15 cellular contexts compared by ENCODE assay signal in the genomic region with DNA sequence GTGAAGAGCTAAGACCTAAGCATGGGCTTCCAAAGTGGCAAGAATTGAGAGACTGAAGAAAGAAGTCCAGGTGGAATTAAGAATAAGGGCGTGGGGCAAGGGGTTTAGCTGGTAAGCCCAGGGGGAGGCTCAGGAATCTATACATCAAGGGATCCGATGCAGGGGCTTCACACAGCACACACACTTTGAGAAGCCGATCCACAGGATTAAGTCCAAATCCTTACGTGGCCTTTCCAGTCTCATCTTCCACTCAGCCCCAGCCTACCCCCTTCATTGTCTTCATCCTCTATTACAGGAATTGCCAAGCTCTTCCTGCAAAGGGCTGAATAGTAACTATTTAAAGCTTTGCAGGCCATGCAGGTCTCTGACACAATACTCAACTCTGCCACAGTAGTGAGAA.
"Had no signal": no experiment of that assay in that cellular context is flagged by ENCODE, and none has a peak within 500 bp of the region (broad histone marks: within the 10 kb centered on the region; RNA-seq: fewer than 3 reads in every experiment).

No MANE protein-coding gene starts in this region.

- H3K27ac ChIP-seq: cardiac muscle cell, colonic mucosa, pancreas, SJSA1 had no signal

- H3K4me1 ChIP-seq: colonic mucosa had no signal

- H3K27me3 Mint-ChIP-seq: activated CD4-positive, alpha-beta memory T cell treated with anti-CD3 and anti-CD28 coated beads, Interleukin-2, amount 10 ng/mL, durations not matched to agents 7 days and 5 days had no signal

- DNase-seq: activated CD4-positive, alpha-beta memory T cell treated with anti-CD3 and anti-CD28 coated beads, Interleukin-2, amount 10 ng/mL, durations not matched to agents 7 days and 5 days; activated CD8-positive, alpha-beta memory T cell treated with anti-CD3 and anti-CD28 coated beads, Interleukin-2, amount 50 U/mL, for 4 hours; activated naive CD4-positive, alpha-beta T cell; colonic mucosa; effector CD4-positive, alpha-beta T cell; hypothalamus; mesendoderm; pancreas; SW 1271; transverse colon had no signal

- H3K27me3 ChIP-seq: cardiac muscle cell, colonic mucosa, pancreas, SJSA1, transverse colon had no signal

- ATAC-seq: pancreas had no signal

- H3K4me3 ChIP-seq: cardiac muscle cell, colonic mucosa, pancreas, SJSA1, skin epidermis, transverse colon had no signal

- H3K27ac Mint-ChIP-seq: activated CD4-positive, alpha-beta memory T cell treated with anti-CD3 and anti-CD28 coated beads, Interleukin-2, amount 10 ng/mL, durations not matched to agents 7 days and 5 days; T-helper 2 cell treated with Interferon-gamma antibody and Interleukin-4, amounts not matched to agents 5 μg/mL and 100 μg/mL, for 36 hours had no signal

- H3K9me3 ChIP-seq: colonic mucosa, pancreas, SJSA1, transverse colon had no signal

- H3K4me3 Mint-ChIP-seq: activated CD4-positive, alpha-beta memory T cell treated with anti-CD3 and anti-CD28 coated beads, Interleukin-2, amount 10 ng/mL, durations not matched to agents 7 days and 5 days; neural crest cell; T-helper 2 cell treated with Interferon-gamma antibody and Interleukin-4, amounts not matched to agents 5 μg/mL and 100 μg/mL, for 36 hours had no signal

- H3K36me3 ChIP-seq: cardiac muscle cell, colonic mucosa, pancreas, SJSA1, transverse colon had no signal

- H3K9me3 Mint-ChIP-seq: activated CD4-positive, alpha-beta memory T cell treated with anti-CD3 and anti-CD28 coated beads, Interleukin-2, amount 10 ng/mL, durations not matched to agents 7 days and 5 days; neural crest cell; T-helper 2 cell treated with Interferon-gamma antibody and Interleukin-4, amounts not matched to agents 5 μg/mL and 100 μg/mL, for 36 hours had no signal
